8 cellular contexts compared by ENCODE assay signal in the genomic region with DNA sequence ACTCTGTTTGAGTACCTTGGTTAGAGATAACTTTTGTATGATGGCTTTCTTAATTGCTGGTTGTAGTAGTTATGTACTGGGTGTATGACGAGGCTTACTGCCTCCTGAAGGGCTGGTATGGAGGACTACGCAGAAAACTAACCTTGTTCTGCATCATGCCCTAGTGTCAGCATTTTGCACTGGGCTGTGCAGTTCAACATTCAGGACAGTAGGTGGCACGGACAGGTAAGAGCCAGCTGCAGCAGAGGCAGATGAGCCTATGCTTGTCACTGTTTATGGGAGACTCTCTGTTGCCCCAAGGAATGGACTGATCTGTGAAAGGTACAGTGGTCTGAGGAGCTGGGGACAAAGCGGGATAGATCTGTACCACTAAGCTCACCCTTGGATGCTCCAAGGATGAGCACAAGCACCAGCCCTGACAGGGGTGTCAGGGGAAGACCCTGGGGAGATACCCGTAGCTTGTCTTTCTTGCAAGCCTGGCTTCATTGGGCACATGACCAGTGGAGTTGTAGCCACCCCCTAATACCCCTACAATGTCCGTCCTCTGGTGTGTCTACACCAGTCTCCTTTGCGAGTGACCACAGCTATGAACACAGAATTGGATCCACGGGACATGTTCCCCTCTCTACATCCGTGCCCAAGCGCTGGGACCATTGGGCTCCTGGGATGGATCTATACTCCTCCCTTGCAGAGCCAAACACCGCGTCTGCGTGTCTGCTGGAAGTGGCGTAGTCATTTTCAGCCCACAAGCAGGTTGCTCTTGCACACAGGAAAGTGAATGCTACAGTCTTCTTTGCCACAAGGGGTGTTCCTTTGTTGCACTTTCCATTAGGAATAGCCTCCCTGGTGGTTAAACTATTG. TPM values are rescaled to one million over a fixed set of nuclear protein-coding genes. Genes with fewer than 3 reads are reported as not detected.
DNase-seq lines count a peak whose midpoint lies in the region; ATAC-seq and TF ChIP-seq lines count a peak whose summit lies in the region.

No MANE protein-coding gene starts in this region.

- no peaks in the 10 kb centered on the region for H3K36me3 Mint-ChIP-seq in naive thymus-derived CD4-positive, alpha-beta T cell

- intact Hi-C loops in mammary epithelial cell (cut with micrococcal nuclease): loop anchor here (1.0 kb wide), 1 partner anchor 634 kb away; no protein-coding TSS in a partner anchor
- intact Hi-C loops in naive thymus-derived CD4-positive, alpha-beta T cell (cut with micrococcal nuclease): loop anchor here in 1 of 2 donors (1.0 to 10.0 kb wide), 2 partner anchors 461 to 634 kb away; no protein-coding TSS in a partner anchor

- CTCF ChIA-PET in HEK293 (lab: Yijun Ruan, JAX): interaction anchor here (0.6 to 1.7 kb wide), 10 partner anchors 14 to 633 kb away, joined by 3 to 6 read pairs (median 3); no protein-coding TSS in a partner anchor
- CTCF ChIA-PET in mammary epithelial cell (lab: Charles Lee; ENCODE audit: low non-redundant PET): interaction anchor here (0.6 to 1.2 kb wide), 3 partner anchors 63 to 743 kb away, joined by 3 to 6 read pairs (median 3); no protein-coding TSS in a partner anchor
- CTCF ChIA-PET in naive thymus-derived CD4-positive, alpha-beta T cell (lab: Charles Lee): interaction anchor here (0.6 to 1.0 kb wide), 2 partner anchors 23 to 591 kb away, joined by 3 read pairs; no protein-coding TSS in a partner anchor

- H3K27ac Mint-ChIP-seq in naive thymus-derived CD4-positive, alpha-beta T cell: no peak overlapping the region

- DNase-seq in AG08396 (ENCODE audit: low spot score): peak; percentile 38
- peak; percentile 52 to 75 for DNase-seq in Kasumi-1 (lab: John Stamatoyannopoulos, UW)
- peak; percentile 41 to 60 for DNase-seq in SJCRH30
- DNase-seq in mammary epithelial cell: peak; percentile 57
- peak in 4 of 9 donors; percentile 7 to 44 (median 28) for DNase-seq in naive thymus-derived CD4-positive, alpha-beta T cell
- no peak for DNase-seq in hepatic stellate cell (ENCODE audit: low spot score)

- H3K36me3 ChIP-seq in HEK293 (ENCODE audit: control insufficient read depth in 2 of 2, insufficient read depth in 1 of 2, low read length in 2 of 2) (no peaks in the 10 kb centered on the region), SJCRH30 (no peaks in the 10 kb centered on the region), mammary epithelial cell (ENCODE audit: insufficient read depth, low read length) (no peaks in the 10 kb centered on the region)
- H3K36me3 ChIP-seq in naive thymus-derived CD4-positive, alpha-beta T cell (ENCODE audit: control insufficient read depth in 2 of 3, insufficient read depth in 3 of 3, low read length in 3 of 3): no peaks in the 10 kb centered on the region

- H3K9ac ChIP-seq in mammary epithelial cell (ENCODE audit: insufficient read depth, low read length): no peak overlapping the region

- H3K27ac ChIP-seq in HEK293 (ENCODE audit: extremely low read depth, low read depth, low read length) (no peak overlapping the region), SJCRH30 (no peak overlapping the region), mammary epithelial cell (ENCODE audit: insufficient read depth, low read depth, low read length) (no peak overlapping the region)
- no peak overlapping the region for H3K27ac ChIP-seq in naive thymus-derived CD4-positive, alpha-beta T cell (ENCODE audit: low read depth, low read length)

- no peaks in the 10 kb centered on the region for H3K9me3 Mint-ChIP-seq in naive thymus-derived CD4-positive, alpha-beta T cell

- 63% methylated on average over 11 of the region's 14 CpGs for WGBS in mammary epithelial cell (ENCODE audit: low coverage, missing lambda C conversion rate)

- peaks cover 0 to 6% (median 1%) of the 10 kb centered on the region in 5 donors for H3K27me3 Mint-ChIP-seq in naive thymus-derived CD4-positive, alpha-beta T cell

- H3K4me3 ChIP-seq in HEK293 (ENCODE audit: low read depth, low read length): no peak overlapping the region
- H3K4me3 ChIP-seq in SJCRH30: no peak overlapping the region
- H3K4me3 ChIP-seq in mammary epithelial cell (replicated peaks in 1 of 3; ENCODE audit: insufficient read depth in 1 of 3, low read depth in 2 of 3, low read length in 3 of 3): no peak overlapping the region
- H3K4me3 ChIP-seq in naive thymus-derived CD4-positive, alpha-beta T cell (ENCODE audit: low read length): no peak overlapping the region

- peak; percentile 47 for ATAC-seq in naive thymus-derived CD4-positive, alpha-beta T cell

- POLR2A ChIA-PET in HEK293 (lab: Yijun Ruan, JAX): no interaction called here
- POLR2A ChIA-PET in naive thymus-derived CD4-positive, alpha-beta T cell (lab: Charles Lee): no interaction called here

- no peaks in the 10 kb centered on the region for H3K4me1 Mint-ChIP-seq in naive thymus-derived CD4-positive, alpha-beta T cell

- no peaks in the 10 kb centered on the region for H3K27me3 ChIP-seq in SJCRH30
- H3K27me3 ChIP-seq in mammary epithelial cell (ENCODE audit: insufficient read depth, low read length): peaks cover 2% of the 10 kb centered on the region
- no peaks in the 10 kb centered on the region for H3K27me3 ChIP-seq in naive thymus-derived CD4-positive, alpha-beta T cell (ENCODE audit: control insufficient read depth in 2 of 2, insufficient read depth in 2 of 2, low read length in 2 of 2)

- BruUV-seq in mammary epithelial cell (replicated peaks; lab: Mats Ljungman, UMichigan): no TSS peak

- H2AFZ ChIP-seq in mammary epithelial cell (ENCODE audit: low read depth, low read length): no peak overlapping the region

- H4K20me1 ChIP-seq in mammary epithelial cell (ENCODE audit: insufficient read depth, low read length): no peaks in the 10 kb centered on the region

- in situ Hi-C loops in mammary epithelial cell (cut with MboI; ENCODE audit: low sequenced_read_pairs in 2 of 2): no loop called here

- H3K9me3 ChIP-seq in HEK293 (ENCODE audit: control insufficient read depth, insufficient read depth, low read depth, low read length): no peaks in the 10 kb centered on the region
- no peaks in the 10 kb centered on the region for H3K9me3 ChIP-seq in SJCRH30 (replicated peaks)
- H3K9me3 ChIP-seq in mammary epithelial cell (replicated peaks; ENCODE audit: insufficient read depth, low read length): no peaks in the 10 kb centered on the region
- H3K9me3 ChIP-seq in naive thymus-derived CD4-positive, alpha-beta T cell (ENCODE audit: control insufficient read depth in 2 of 3, low read length in 3 of 3): no peaks in the 10 kb centered on the region

- dilution Hi-C loops in mammary epithelial cell (cut with HindIII; ENCODE audit: low sequenced_read_pairs): no loop called here

- H3K79me2 ChIP-seq in mammary epithelial cell (ENCODE audit: insufficient read depth, low read length): no peaks in the 10 kb centered on the region

- H3K4me1 ChIP-seq in HEK293 (ENCODE audit: control insufficient read depth, insufficient read depth, low read length) (no peaks in the 10 kb centered on the region), SJCRH30 (no peaks in the 10 kb centered on the region), mammary epithelial cell (ENCODE audit: insufficient read depth, low read length) (no peaks in the 10 kb centered on the region)
- H3K4me1 ChIP-seq in naive thymus-derived CD4-positive, alpha-beta T cell (ENCODE audit: control insufficient read depth in 2 of 2, insufficient read depth in 2 of 2, low read length in 2 of 2): no peaks in the 10 kb centered on the region

- no peak overlapping the region for H3K4me2 ChIP-seq in mammary epithelial cell (ENCODE audit: insufficient read depth, low read depth, low read length)

- TF ChIP-seq CTCF in GM12872 (IDR thresholded peaks at IDR 0.05; ENCODE audit: insufficient read depth, low read depth, low read length) (peak; percentile 88), HEK293 (tag by site-specific recombination; IDR thresholded peaks at IDR 0.05) (peak; percentile 43; the same call in 1 of the 2 replicates), mammary epithelial cell (conservative IDR thresholded peaks at IDR 0.05 in 1 of 2, IDR thresholded peaks at IDR 0.05 in 1 of 2; ENCODE audit: extremely low read depth in 1 of 2, insufficient read depth in 1 of 2, low read depth in 1 of 2, low read length in 2 of 2) (peak; percentile 72 to 77)

- H3K4me3 Mint-ChIP-seq in naive thymus-derived CD4-positive, alpha-beta T cell: no peak overlapping the region

TF ChIP-seq in HEK293, 187 proteins besides CTCF, POLR2A, EP300 and RAD21 (continues in another document):
- peak; percentile 30; the same call in 1 of the 2 replicates for TF ChIP-seq TRIM28 (IDR thresholded peaks at IDR 0.05; ENCODE audit: borderline replicate concordance, low read length)
- TF ChIP-seq ZNF394 (tag by site-specific recombination; IDR thresholded peaks at IDR 0.05; ENCODE audit: borderline replicate concordance): no peak
- TF ChIP-seq PRDM4 (tag by site-specific recombination; IDR thresholded peaks at IDR 0.05): no peak
- peak; percentile 57; the same call in 1 of the 2 replicates for TF ChIP-seq ZNF654 (tag by site-specific recombination; IDR thresholded peaks at IDR 0.05; ENCODE audit: low read depth)
- TF ChIP-seq ZNF626 (tag by site-specific recombination; IDR thresholded peaks at IDR 0.05): no peak
- no peak for TF ChIP-seq ZFP37 (tag by site-specific recombination; IDR thresholded peaks at IDR 0.05)
- no peak for TF ChIP-seq ZNF174 (tag by site-specific recombination; IDR thresholded peaks at IDR 0.05)
- TF ChIP-seq BCL11B (tag by site-specific recombination; IDR thresholded peaks at IDR 0.05; ENCODE audit: low read depth): no peak
- TF ChIP-seq SP2 (tag by site-specific recombination; IDR thresholded peaks at IDR 0.05): no peak

RNA-seq across cellular contexts. Expression of gene CFHR3, which starts 51.1 kb away (rescaled TPM):
- total RNA-seq in SJCRH30 (2014; rRNA removed; shearing (Covaris generic)): 0.77 and 0.99 TPM in 2 replicates
- under 1 TPM in 1 of 2 donors, not detected in 1; 0.19 TPM for total RNA-seq in mammary epithelial cell
- not detected for polyA plus RNA-seq in mammary epithelial cell
- polyA minus RNA-seq in mammary epithelial cell: not detected
- not detected for total RNA-seq in naive thymus-derived CD4-positive, alpha-beta T cell
- not detected for polyA plus RNA-seq in naive thymus-derived CD4-positive, alpha-beta T cell
